ENCODE assay signal across 22 cellular contexts in the genomic region with DNA sequence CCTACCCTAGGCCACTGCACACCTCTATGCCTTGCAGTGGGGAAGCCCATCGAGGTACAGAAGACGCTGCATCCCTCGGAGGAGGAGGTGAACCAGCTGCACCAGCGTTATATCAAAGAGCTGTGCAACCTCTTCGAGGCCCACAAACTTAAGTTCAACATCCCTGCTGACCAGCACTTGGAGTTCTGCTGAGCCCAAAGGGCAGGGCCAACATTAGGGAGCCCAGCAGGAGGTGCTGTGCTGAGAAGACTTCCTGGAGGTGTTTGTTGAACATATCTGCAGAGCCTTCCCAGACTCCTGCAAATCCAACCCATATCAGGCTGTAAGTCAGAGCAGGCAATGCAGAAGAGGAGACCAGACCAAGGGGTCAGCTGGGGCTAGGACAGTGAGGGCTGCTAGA. TPM values are rescaled to one million over a fixed set of nuclear protein-coding genes. Genes with fewer than 3 reads are reported as not detected.
"Had no signal": no experiment of that assay in that cellular context is flagged by ENCODE, and none has a peak within 500 bp of the region (broad histone marks: within the 10 kb centered on the region; RNA-seq: fewer than 3 reads in every experiment).

No MANE protein-coding gene starts in this region.

- H3K27ac ChIP-seq: brain microvascular endothelial cell, PC-9 had no signal

- H3K27me3 ChIP-seq: brain microvascular endothelial cell had no signal

- H3K36me3 ChIP-seq: brain microvascular endothelial cell had no signal

- ATAC-seq: activated CD4-positive, alpha-beta T cell treated with anti-CD3 and anti-CD28 coated beads for 36 hours; T-helper 17 cell had no signal

- H3K4me3 ChIP-seq: PC-9 had no signal

- DNase-seq: activated B cell treated with CpG ODN at 0.5 μM for 24 hours; activated CD4-positive, alpha-beta memory T cell treated with anti-CD3 and anti-CD28 coated beads, Interleukin-2, amount 10 ng/mL, durations not matched to agents 7 days and 5 days; activated CD4-positive, alpha-beta T cell treated with anti-CD3 and anti-CD28 coated beads for 36 hours; activated CD4-positive, alpha-beta T cell treated with anti-CD3 and anti-CD28 coated beads, Interleukin-2, amount 50 U/mL, for 1 hour; activated CD8-positive, alpha-beta memory T cell treated with anti-CD3 and anti-CD28 coated beads, Interleukin-2, amount 50 U/mL, for 48 hours; activated naive CD4-positive, alpha-beta T cell treated with anti-CD3 and anti-CD28 coated beads, Interleukin-2, amount 10 ng/mL, durations not matched to agents 7 days and 5 days; activated naive CD8-positive, alpha-beta T cell treated with anti-CD3 and anti-CD28 coated beads for 36 hours; activated T-cell treated with anti-CD3 and anti-CD28 coated beads, Interleukin-2, amount 50 U/mL, for 1 hour; brain microvascular endothelial cell; cerebellar nuclear complex; MM.1S; NCI-H1105 treated with DMSO at 0.1 percent for 48 hours; NCI-H1436 treated with DMSO at 0.1 percent for 48 hours; NCI-H187; NCI-H2081; NCI-H446; NCI-H524; PC-9; SIG-M5; T-helper 17 cell; T-helper 9 cell had no signal

- H2AFZ ChIP-seq: PC-9 had no signal

- H3K4me2 ChIP-seq: PC-9 had no signal

RNA-seq across cellular contexts. Expression of gene MOGAT2, which starts 13.5 kb away (rescaled TPM):
- total RNA-seq: activated CD4-positive, alpha-beta memory T cell treated with anti-CD3 and anti-CD28 coated beads, Interleukin-2, amount 10 ng/mL, durations not matched to agents 7 days and 5 days; activated CD4-positive, alpha-beta T cell treated with anti-CD3 and anti-CD28 coated beads for 36 hours; activated naive CD8-positive, alpha-beta T cell treated with anti-CD3 and anti-CD28 coated beads for 36 hours; cardiac septum; PC-9; T-helper 17 cell had no signal
